In genomic region chr11:77819921-77820564, GRCh38 we compare ENCODE assay signal across 8 cellular contexts. TPM values are rescaled to one million over a fixed set of nuclear protein-coding genes. Genes with fewer than 3 reads are reported as not detected.
DNase-seq lines count a peak whose midpoint lies in the region; ATAC-seq and TF ChIP-seq lines count a peak whose summit lies in the region.

No MANE protein-coding gene starts in this region.

- H3K9ac ChIP-seq in SK-N-MC (ENCODE audit: insufficient read length), result peak overlapping the region; percentile 85

- H3K27ac ChIP-seq in SK-N-MC (peak overlapping the region; percentile 82), angular gyrus (ENCODE audit: low read depth, low read length) (peak overlapping the region; percentile 89)

- peaks cover 4% of the 10 kb centered on the region; the same call in 1 of the 2 replicates for H3K9me3 ChIP-seq in SK-N-MC (ENCODE audit: low read depth, low read length)

- ATAC-seq in GM19372 (IDR thresholded peaks at IDR 0.05; ENCODE audit: low read depth, unreplicated experiment) (peak; percentile 23), HG03469 (IDR thresholded peaks at IDR 0.05; ENCODE audit: unreplicated experiment) (peak; percentile 5)

- H3K4me3 ChIP-seq in SK-N-MC (peak overlapping the region; percentile 93), skeletal muscle cell (ENCODE audit: low read depth, low read length) (peak overlapping the region; percentile 96)

- H3K27me3 Mint-ChIP-seq in CD14-positive monocyte (ENCODE audit: low read depth in 3 of 3), result peaks cover 0 to 1% (median 1%) of the 10 kb centered on the region in 3 donors

- H3K36me3 Mint-ChIP-seq in CD14-positive monocyte, result no peaks in the 10 kb centered on the region

- peak overlapping the region; percentile 99 to 100 for H3K4me3 Mint-ChIP-seq in CD14-positive monocyte

- H3K36me3 ChIP-seq in SK-N-MC (ENCODE audit: insufficient read depth, low read length), result peaks cover 17% of the 10 kb centered on the region

- peaks cover 31% of the 10 kb centered on the region for H3K4me1 Mint-ChIP-seq in CD14-positive monocyte

- peak; percentile 47 for DNase-seq in CD14-positive monocyte (ENCODE audit: low spot score)
- no peak for DNase-seq in SK-N-MC (ENCODE audit: low read depth, low spot score)
- DNase-seq in iPS DF 4.7 (ENCODE audit: extremely low read depth, low spot score), result peak; percentile 30
- DNase-seq in skeletal muscle cell (ENCODE audit: low read depth), result no peak
- no peak for DNase-seq in GOT3 (lab: John Stamatoyannopoulos, UW)

- TF ChIP-seq CTCF in CD14-positive monocyte (IDR thresholded peaks at IDR 0.05), result no peak

- H3K9me3 Mint-ChIP-seq in CD14-positive monocyte, result peaks cover 0 to 1% (median 0%) of the 10 kb centered on the region in 7 donors

- H3K27ac Mint-ChIP-seq in CD14-positive monocyte, result peak overlapping the region; percentile 85 to 96 (median 93)

- intact Hi-C loops in CD14-positive monocyte (cut with micrococcal nuclease), result loop anchor here (2.0 to 10.0 kb wide), 2 partner anchors 175 kb away; partner anchors contain the start of gene INTS4 (in 2 of the 2)

RNA-seq across cellular contexts. Expression of gene RSF1, which starts 0.5 kb away (rescaled TPM):
- polyA plus RNA-seq in CD14-positive monocyte, result 10 to 100 TPM in 1 of 2 donors, 1 to 10 TPM in 1; 8.3 to 14.8 TPM

RNA-seq across cellular contexts. Expression of gene AAMDC, which starts 0.9 kb away (rescaled TPM):
- 10 to 100 TPM; 28.1 to 32.9 TPM for polyA plus RNA-seq in CD14-positive monocyte

Comparison
In these comparisons a context has a peak if more than half of its experiments do, and no peak if none do; other contexts are left out.
1. DNase-seq: peak in CD14-positive monocyte (single experiment) and iPS DF 4.7 (single experiment); none in SK-N-MC (single experiment), skeletal muscle cell (single experiment) and GOT3 (single experiment).